22 cellular contexts compared by ENCODE assay signal in genomic region chr16:35339337-35339736, GRCh38.
DNase-seq lines count a peak whose midpoint lies in the region; ATAC-seq, FAIRE-seq and TF ChIP-seq lines count a peak whose summit lies in the region.
"Had no signal": no experiment of that assay in that cellular context is flagged by ENCODE, and none has a peak within 500 bp of the region (broad histone marks: within the 10 kb centered on the region; RNA-seq: fewer than 3 reads in every experiment).

No MANE protein-coding gene starts in this region.

- POLR2A ChIA-PET in GM12878 (lab: Charles Lee) = no interaction called here

- DNase-seq in DMS53 (lab: John Stamatoyannopoulos, UW) (peak; percentile 1), DMS53 treated with DMSO at 0.1 percent for 48 hours (lab: John Stamatoyannopoulos, UW; ENCODE audit: unreplicated experiment) (no peak), NAMALWA (ENCODE audit: low spot score) (peak; percentile 10), GM12878 (ENCODE audit: low read depth, low spot score) (no peak), pancreas (no peak), iPS-NIHi11 (ENCODE audit: low spot score) (no peak), retina (no peak)
- DNase-seq: AML-193; CD8-positive, alpha-beta memory T cell; EL; GOT3; HCEC 1CT; NCI-H1092 treated with DMSO at 0.1 percent for 48 hours; NCI-H1436 treated with DMSO at 0.1 percent for 48 hours; NCI-H1930; NCI-H345; NCI-H526; OCI-M1; Right ventricle myocardium superior had no signal

- H2AFZ ChIP-seq in GM12878 (ENCODE audit: control insufficient read depth, low read depth, low read length) = no peak overlapping the region

- no peaks in the 10 kb centered on the region for H4K20me1 ChIP-seq in GM12878 (ENCODE audit: control insufficient read depth, insufficient read depth)

- no peak overlapping the region for H3K4me2 ChIP-seq in GM12878 (ENCODE audit: control insufficient read depth, insufficient read depth)

- H3K36me3 ChIP-seq in GM12878 (ENCODE audit: control insufficient read depth in 2 of 2, insufficient read depth in 2 of 2, low read length in 1 of 2) (no peaks in the 10 kb centered on the region), pancreas (no peaks in the 10 kb centered on the region)

- no TSS peak for BruUV-seq in GM12878 (replicated peaks; lab: Mats Ljungman, UMichigan)

- CTCF ChIA-PET in GM12878 (lab: Yijun Ruan, JAX) = no interaction called here

- intact Hi-C loops in GM12878 (cut with micrococcal nuclease; ENCODE audit: unreplicated experiment) = no loop called here
- intact Hi-C loops in pancreas (cut with DNase I) = no loop called here

- TF ChIP-seq EP300 in GM12878 (IDR thresholded peaks at IDR 0.05; ENCODE audit: borderline replicate concordance in 1 of 2, control insufficient read depth in 1 of 2, low read depth in 2 of 2, low read length in 2 of 2) = no peak

- no peak for TF ChIP-seq RAD21 in GM12878 (IDR thresholded peaks at IDR 0.05; ENCODE audit: insufficient read depth, low read depth, low read length)

- SMC1A ChIA-PET in GM12878 (lab: Charles Lee; ENCODE audit: uncharacterized antibody, unreplicated experiment) = no interaction called here

- H3K27ac ChIP-seq in GM12878 (ENCODE audit: control insufficient read depth, insufficient read depth) (no peak overlapping the region), pancreas (no peak overlapping the region)
- H3K27ac ChIP-seq: 22Rv1, C4-2B had no signal

- no peak for TF ChIP-seq POLR2A in GM12878 (IDR thresholded peaks at IDR 0.05; ENCODE audit: low read depth, low read length)

- no peaks in the 10 kb centered on the region; the same call in 2 of the 3 replicates for H3K9me3 ChIP-seq in GM12878 (replicated peaks; ENCODE audit: control insufficient read depth, insufficient read depth, low read length)
- no peaks in the 10 kb centered on the region for H3K9me3 ChIP-seq in pancreas

- RAD21 ChIA-PET in GM12878 (lab: Charles Lee; ENCODE audit: unreplicated experiment) = no interaction called here

- H3K27me3 ChIP-seq in GM12878 (replicated peaks in 1 of 2; ENCODE audit: control insufficient read depth in 2 of 2, insufficient read depth in 2 of 2, low read length in 1 of 2) (no peaks in the 10 kb centered on the region), pancreas (no peaks in the 10 kb centered on the region)

- in situ Hi-C loops in GM12878 (cut with MboI) = no loop called here

- no peaks in the 10 kb centered on the region for H3K79me2 ChIP-seq in GM12878 (ENCODE audit: control insufficient read depth, insufficient read depth, low read length)

- ATAC-seq in GM12878 (no peak), pancreas (no peak), GM18520 (IDR thresholded peaks at IDR 0.05; ENCODE audit: unreplicated experiment) (no peak)

- FAIRE-seq in GM12878 (lab: Jason Lieb, UNC) (peak; percentile 73), pancreas (lab: Jason Lieb, UNC) (peak; percentile 86)

- H3K4me1 ChIP-seq in GM12878 (ENCODE audit: control insufficient read depth, insufficient read depth, low read length) = no peaks in the 10 kb centered on the region
- no peaks in the 10 kb centered on the region for H3K4me1 ChIP-seq in pancreas

- no peak overlapping the region for H3K9ac ChIP-seq in GM12878 (ENCODE audit: control insufficient read depth, insufficient read depth, low read length)

- H3K4me3 ChIP-seq in GM12878 = no peak overlapping the region
- no peak overlapping the region for H3K4me3 ChIP-seq in pancreas

- TF ChIP-seq CTCF in GM12878 (IDR thresholded peaks at IDR 0.05 in 2 of 3, conservative IDR thresholded peaks at IDR 0.05 in 1 of 3; ENCODE audit: control insufficient read depth in 2 of 3, extremely low read depth in 1 of 3, insufficient read depth in 1 of 3, low read depth in 3 of 3, low read length in 3 of 3) = no peak
- TF ChIP-seq CTCF in pancreas (IDR thresholded peaks at IDR 0.05) = no peak

TF ChIP-seq in GM12878, 131 proteins besides CTCF, POLR2A, EP300 and RAD21:
- TF ChIP-seq CREB1 (IDR thresholded peaks at IDR 0.05; ENCODE audit: low read depth) (0 out of 2 replicates have a peak, but pooled peaks have one; percentile 43), ELK1 (IDR thresholded peaks at IDR 0.05; ENCODE audit: low read depth, low read length) (no peak), NR2F1 (conservative IDR thresholded peaks at IDR 0.05) (no peak), ZNF207 (IDR thresholded peaks at IDR 0.05; ENCODE audit: borderline replicate concordance) (no peak), ZNF24 (IDR thresholded peaks at IDR 0.05) (no peak), KAT2A (conservative IDR thresholded peaks at IDR 0.05; ENCODE audit: control insufficient read depth, low read depth, low read length) (no peak), FOXK2 (IDR thresholded peaks at IDR 0.05) (no peak), ATF7 (IDR thresholded peaks at IDR 0.05; ENCODE audit: low read depth) (peak; percentile 70), RUNX3 (IDR thresholded peaks at IDR 0.05; ENCODE audit: low read length) (no peak)
- TF ChIP-seq, protein P1, sequence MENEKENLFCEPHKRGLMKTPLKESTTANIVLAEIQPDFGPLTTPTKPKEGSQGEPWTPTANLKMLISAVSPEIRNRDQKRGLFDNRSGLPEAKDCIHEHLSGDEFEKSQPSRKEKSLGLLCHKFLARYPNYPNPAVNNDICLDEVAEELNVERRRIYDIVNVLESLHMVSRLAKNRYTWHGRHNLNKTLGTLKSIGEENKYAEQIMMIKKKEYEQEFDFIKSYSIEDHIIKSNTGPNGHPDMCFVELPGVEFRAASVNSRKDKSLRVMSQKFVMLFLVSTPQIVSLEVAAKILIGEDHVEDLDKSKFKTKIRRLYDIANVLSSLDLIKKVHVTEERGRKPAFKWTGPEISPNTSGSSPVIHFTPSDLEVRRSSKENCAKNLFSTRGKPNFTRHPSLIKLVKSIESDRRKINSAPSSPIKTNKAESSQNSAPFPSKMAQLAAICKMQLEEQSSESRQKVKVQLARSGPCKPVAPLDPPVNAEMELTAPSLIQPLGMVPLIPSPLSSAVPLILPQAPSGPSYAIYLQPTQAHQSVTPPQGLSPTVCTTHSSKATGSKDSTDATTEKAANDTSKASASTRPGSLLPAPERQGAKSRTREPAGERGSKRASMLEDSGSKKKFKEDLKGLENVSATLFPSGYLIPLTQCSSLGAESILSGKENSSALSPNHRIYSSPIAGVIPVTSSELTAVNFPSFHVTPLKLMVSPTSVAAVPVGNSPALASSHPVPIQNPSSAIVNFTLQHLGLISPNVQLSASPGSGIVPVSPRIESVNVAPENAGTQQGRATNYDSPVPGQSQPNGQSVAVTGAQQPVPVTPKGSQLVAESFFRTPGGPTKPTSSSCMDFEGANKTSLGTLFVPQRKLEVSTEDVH (IDR thresholded peaks at IDR 0.05; ENCODE audit: low read depth, partially characterized antibody) = no peak
TF ChIP-seq in GM12878: peak in this region for 2.

Comparison
In these comparisons a context has a peak if more than half of its experiments do, and no peak if none do; other contexts are left out.
1. DNase-seq: peak in DMS53 (single experiment) and NAMALWA (single experiment); none in DMS53 treated with DMSO at 0.1 percent for 48 hours (single experiment), GM12878 (single experiment), pancreas (0 of 6), iPS-NIHi11 (single experiment) and retina (single experiment).